In genomic region chr2:216693414-216694100, GRCh38 we compare ENCODE assay signal across 9 cellular contexts. TPM values are rescaled to one million over a fixed set of nuclear protein-coding genes. Genes with fewer than 3 reads are reported as not detected.
DNase-seq lines count a peak whose midpoint lies in the region; ATAC-seq and TF ChIP-seq lines count a peak whose summit lies in the region.
"Had no signal": no experiment of that assay in that cellular context is flagged by ENCODE, and none has a peak within 500 bp of the region (broad histone marks: within the 10 kb centered on the region; RNA-seq: fewer than 3 reads in every experiment).

No MANE protein-coding gene starts in this region.

- H3K4me1 Mint-ChIP-seq in T-helper 2 cell treated with Interferon-gamma antibody and Interleukin-4, amounts not matched to agents 5 μg/mL and 100 μg/mL, for 36 hours (ENCODE audit: low read depth) = peaks cover 27% of the 10 kb centered on the region
- H3K4me1 Mint-ChIP-seq in activated B cell treated with CpG ODN at 0.5 μM for 24 hours = peaks cover 25% of the 10 kb centered on the region

- TF ChIP-seq CTCF in activated B cell treated with CpG ODN at 0.5 μM for 24 hours (IDR thresholded peaks at IDR 0.05) = no peak

- peak overlapping the region; percentile 82 for H3K4me3 Mint-ChIP-seq in T-helper 2 cell treated with Interferon-gamma antibody and Interleukin-4, amounts not matched to agents 5 μg/mL and 100 μg/mL, for 36 hours
- peak overlapping the region; percentile 58 for H3K4me3 Mint-ChIP-seq in activated B cell treated with CpG ODN at 0.5 μM for 24 hours

- no peaks in the 10 kb centered on the region for H3K9me3 Mint-ChIP-seq in T-helper 2 cell treated with Interferon-gamma antibody and Interleukin-4, amounts not matched to agents 5 μg/mL and 100 μg/mL, for 36 hours
- no peaks in the 10 kb centered on the region for H3K9me3 Mint-ChIP-seq in activated B cell treated with CpG ODN at 0.5 μM for 24 hours

- CTCF ChIA-PET in activated B cell treated with CpG ODN at 0.5 μM for 24 hours (lab: Charles Lee) = interaction anchor here (1.9 kb wide), 1 partner anchor 11 kb away, joined by 4 read pairs; no protein-coding TSS in a partner anchor

- H3K27me3 ChIP-seq in subcutaneous abdominal adipose tissue (ENCODE audit: control insufficient read depth in 5 of 5, insufficient read depth in 4 of 5, low read length in 5 of 5) = peaks cover 0 to 21% (median 7%) of the 10 kb centered on the region in 5 donors

- no peaks in the 10 kb centered on the region for H3K9me3 ChIP-seq in subcutaneous abdominal adipose tissue (ENCODE audit: control insufficient read depth in 5 of 5, low read length in 5 of 5)
- H3K9me3 ChIP-seq: neutrophil had no signal

- peaks cover 11 to 74% (median 59%) of the 10 kb centered on the region in 5 donors for H3K4me1 ChIP-seq in subcutaneous abdominal adipose tissue (ENCODE audit: control insufficient read depth in 5 of 5, insufficient read depth in 5 of 5, low read length in 5 of 5)

- H3K27me3 Mint-ChIP-seq in T-helper 2 cell treated with Interferon-gamma antibody and Interleukin-4, amounts not matched to agents 5 μg/mL and 100 μg/mL, for 36 hours (ENCODE audit: low read depth) = peaks cover 90% of the 10 kb centered on the region
- peaks cover 61% of the 10 kb centered on the region for H3K27me3 Mint-ChIP-seq in activated B cell treated with CpG ODN at 0.5 μM for 24 hours

- peak overlapping the region in 3 of 5 donors; percentile 20 to 58 (median 26) for H3K9ac ChIP-seq in subcutaneous abdominal adipose tissue (ENCODE audit: low read length in 5 of 5)

- peak overlapping the region; percentile 50 for H3K27ac ChIP-seq in subcutaneous abdominal adipose tissue (ENCODE audit: low read depth, low read length)
- H3K27ac ChIP-seq: neutrophil had no signal

- H3K27ac Mint-ChIP-seq in T-helper 2 cell treated with Interferon-gamma antibody and Interleukin-4, amounts not matched to agents 5 μg/mL and 100 μg/mL, for 36 hours = no peak overlapping the region
- no peak overlapping the region for H3K27ac Mint-ChIP-seq in activated B cell treated with CpG ODN at 0.5 μM for 24 hours

- POLR2A ChIA-PET in activated B cell treated with CpG ODN at 0.5 μM for 24 hours (lab: Charles Lee) = interaction anchor here (0.6 kb wide), 1 partner anchor 66 kb away, joined by 3 read pairs; no protein-coding TSS in a partner anchor

- H3K36me3 ChIP-seq in subcutaneous abdominal adipose tissue (ENCODE audit: control insufficient read depth in 5 of 5, insufficient read depth in 5 of 5, low read length in 5 of 5) = peaks cover 0 to 7% (median 0%) of the 10 kb centered on the region in 5 donors
- H3K36me3 ChIP-seq: neutrophil had no signal

- intact Hi-C loops in activated B cell treated with CpG ODN at 0.5 μM for 24 hours (cut with micrococcal nuclease) = no loop called here

- no peaks in the 10 kb centered on the region for H3K36me3 Mint-ChIP-seq in T-helper 2 cell treated with Interferon-gamma antibody and Interleukin-4, amounts not matched to agents 5 μg/mL and 100 μg/mL, for 36 hours (ENCODE audit: low read depth)
- no peaks in the 10 kb centered on the region for H3K36me3 Mint-ChIP-seq in activated B cell treated with CpG ODN at 0.5 μM for 24 hours (ENCODE audit: low read depth)

- DNase-seq in T-helper 2 cell treated with Interferon-gamma antibody and Interleukin-4, amounts not matched to agents 5 μg/mL and 100 μg/mL, for 36 hours (ENCODE audit: low spot score) = no peak
- DNase-seq in T-helper 2 cell = no peak
- DNase-seq in activated B cell treated with CpG ODN at 0.5 μM for 24 hours = no peak
- no peak for DNase-seq in NCI-H128 (lab: John Stamatoyannopoulos, UW; ENCODE audit: unreplicated experiment)
- DNase-seq in NCI-H446 treated with DMSO at 0.1 percent for 48 hours (lab: John Stamatoyannopoulos, UW) = no peak
- no peak for DNase-seq in effector CD8-positive, alpha-beta T cell (lab: John Stamatoyannopoulos, UW)

- H3K4me3 ChIP-seq in iPS-11a (ENCODE audit: low read depth, low read length) (peak overlapping the region; percentile 53), subcutaneous abdominal adipose tissue (ENCODE audit: low read depth in 1 of 5, low read length in 5 of 5) (peak overlapping the region; percentile 60 to 88 (median 75))

- ATAC-seq in activated B cell treated with CpG ODN at 0.5 μM for 24 hours (ENCODE audit: low read depth) = no peak

RNA-seq across cellular contexts. Expression of gene IGFBP5, which starts 1.8 kb away (rescaled TPM):
- total RNA-seq in activated B cell treated with CpG ODN at 0.5 μM for 24 hours = not detected in 2 replicates
